In the genomic region with DNA sequence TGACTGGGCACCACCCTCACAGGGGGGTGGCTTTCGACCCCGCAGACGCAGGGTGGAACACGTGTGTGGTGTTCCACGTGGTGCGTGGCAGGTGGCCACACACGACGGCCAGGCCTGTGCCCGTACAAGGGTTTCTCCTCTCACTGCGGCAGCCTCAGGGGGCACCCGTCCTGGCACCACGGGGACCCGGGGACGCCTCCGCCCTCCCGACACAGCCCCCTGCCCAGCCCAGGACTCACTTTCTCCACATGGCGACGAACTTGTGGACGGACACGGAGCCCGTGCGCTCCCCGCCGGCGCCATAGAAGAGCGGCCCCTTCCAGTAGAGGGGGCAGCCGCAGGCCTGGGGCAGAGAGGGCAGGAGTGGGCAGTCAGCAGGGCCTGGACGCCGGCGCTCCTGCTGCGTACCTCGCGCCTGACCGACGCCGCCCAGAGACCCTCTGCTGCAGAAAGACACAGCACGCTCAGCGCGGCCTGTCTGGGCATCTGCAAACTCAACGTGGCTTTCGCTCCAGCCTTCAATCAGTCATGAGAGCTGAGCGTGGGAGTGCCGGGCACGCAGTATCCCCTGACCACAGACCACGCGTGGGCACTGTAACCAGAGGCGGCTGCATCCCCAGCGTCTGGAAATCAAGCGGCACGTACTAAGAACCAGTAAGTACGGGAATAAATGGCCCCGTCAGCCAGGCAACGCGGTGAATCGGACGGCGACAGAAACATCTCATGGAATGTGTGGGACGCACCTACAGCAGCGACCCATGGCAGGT, we compare ENCODE assay signal across 16 cellular contexts.
"Had no signal": no experiment of that assay in that cellular context is flagged by ENCODE, and none has a peak within 500 bp of the region (broad histone marks: within the 10 kb centered on the region; RNA-seq: fewer than 3 reads in every experiment).

No MANE protein-coding gene starts in this region.

- ATAC-seq: left lobe of liver had no signal

- DNase-seq: activated CD4-positive, alpha-beta memory T cell treated with anti-CD3 and anti-CD28 coated beads for 36 hours; activated CD4-positive, alpha-beta T cell treated with anti-CD3 and anti-CD28 coated beads for 48 hours; activated effector memory CD4-positive, alpha-beta T cell treated with anti-CD3 and anti-CD28 coated beads, Interleukin-2, amount 50 U/mL, for 16 hours; activated naive CD4-positive, alpha-beta T cell treated with anti-CD3 and anti-CD28 coated beads, Interleukin-2, amount 10 ng/mL, durations not matched to agents 7 days and 5 days; activated T-cell treated with anti-CD3 and anti-CD28 coated beads for 4 hours; amygdala; heart right ventricle; occipital lobe; stimulated activated CD4-positive, alpha-beta T cell treated with anti-CD3 and anti-CD28 coated beads, Interleukin-2, amount 100 ng/mL, for 24 hours; stomach; T-helper 9 cell; uterus had no signal

- H3K9me3 ChIP-seq: stomach, suprapubic skin, tibial nerve, uterus had no signal

- H3K27me3 ChIP-seq: heart right ventricle, stomach, suprapubic skin, tibial nerve, uterus had no signal

- H3K4me3 ChIP-seq: heart right ventricle, skin epidermis, stomach, suprapubic skin, tibial nerve, uterus had no signal

- H3K27ac ChIP-seq: skin epidermis, stomach, suprapubic skin, tibial nerve, uterus had no signal

- H3K4me1 ChIP-seq: stomach, suprapubic skin, uterus had no signal

- H3K36me3 ChIP-seq: uterus had no signal
